In the genomic region with DNA sequence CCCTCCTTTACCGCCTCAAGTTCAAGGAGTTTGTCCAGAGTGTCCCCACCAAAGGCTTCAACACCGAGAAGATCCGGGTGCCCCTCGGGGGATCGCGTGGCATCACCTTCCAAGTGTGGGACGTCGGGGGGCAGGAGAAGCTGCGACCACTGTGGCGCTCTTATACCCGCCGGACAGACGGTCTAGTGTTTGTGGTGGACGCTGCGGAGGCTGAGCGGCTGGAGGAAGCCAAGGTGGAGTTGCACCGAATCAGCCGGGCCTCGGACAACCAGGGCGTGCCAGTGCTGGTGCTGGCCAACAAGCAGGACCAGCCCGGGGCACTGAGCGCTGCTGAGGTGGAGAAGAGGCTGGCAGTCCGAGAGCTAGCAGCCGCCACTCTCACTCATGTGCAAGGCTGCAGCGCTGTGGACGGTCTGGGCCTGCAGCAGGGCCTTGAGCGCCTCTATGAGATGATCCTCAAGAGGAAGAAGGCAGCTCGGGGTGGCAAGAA, we compare ENCODE assay signal across 1 cellular context.
TF ChIP-seq lines count a peak whose summit lies in the region.

No MANE protein-coding gene starts in this region.

TF ChIP-seq in HepG2, 621 proteins besides CTCF, POLR2A, EP300 and RAD21 (continued from another document and continues in another):
- TF ChIP-seq, protein P1, sequence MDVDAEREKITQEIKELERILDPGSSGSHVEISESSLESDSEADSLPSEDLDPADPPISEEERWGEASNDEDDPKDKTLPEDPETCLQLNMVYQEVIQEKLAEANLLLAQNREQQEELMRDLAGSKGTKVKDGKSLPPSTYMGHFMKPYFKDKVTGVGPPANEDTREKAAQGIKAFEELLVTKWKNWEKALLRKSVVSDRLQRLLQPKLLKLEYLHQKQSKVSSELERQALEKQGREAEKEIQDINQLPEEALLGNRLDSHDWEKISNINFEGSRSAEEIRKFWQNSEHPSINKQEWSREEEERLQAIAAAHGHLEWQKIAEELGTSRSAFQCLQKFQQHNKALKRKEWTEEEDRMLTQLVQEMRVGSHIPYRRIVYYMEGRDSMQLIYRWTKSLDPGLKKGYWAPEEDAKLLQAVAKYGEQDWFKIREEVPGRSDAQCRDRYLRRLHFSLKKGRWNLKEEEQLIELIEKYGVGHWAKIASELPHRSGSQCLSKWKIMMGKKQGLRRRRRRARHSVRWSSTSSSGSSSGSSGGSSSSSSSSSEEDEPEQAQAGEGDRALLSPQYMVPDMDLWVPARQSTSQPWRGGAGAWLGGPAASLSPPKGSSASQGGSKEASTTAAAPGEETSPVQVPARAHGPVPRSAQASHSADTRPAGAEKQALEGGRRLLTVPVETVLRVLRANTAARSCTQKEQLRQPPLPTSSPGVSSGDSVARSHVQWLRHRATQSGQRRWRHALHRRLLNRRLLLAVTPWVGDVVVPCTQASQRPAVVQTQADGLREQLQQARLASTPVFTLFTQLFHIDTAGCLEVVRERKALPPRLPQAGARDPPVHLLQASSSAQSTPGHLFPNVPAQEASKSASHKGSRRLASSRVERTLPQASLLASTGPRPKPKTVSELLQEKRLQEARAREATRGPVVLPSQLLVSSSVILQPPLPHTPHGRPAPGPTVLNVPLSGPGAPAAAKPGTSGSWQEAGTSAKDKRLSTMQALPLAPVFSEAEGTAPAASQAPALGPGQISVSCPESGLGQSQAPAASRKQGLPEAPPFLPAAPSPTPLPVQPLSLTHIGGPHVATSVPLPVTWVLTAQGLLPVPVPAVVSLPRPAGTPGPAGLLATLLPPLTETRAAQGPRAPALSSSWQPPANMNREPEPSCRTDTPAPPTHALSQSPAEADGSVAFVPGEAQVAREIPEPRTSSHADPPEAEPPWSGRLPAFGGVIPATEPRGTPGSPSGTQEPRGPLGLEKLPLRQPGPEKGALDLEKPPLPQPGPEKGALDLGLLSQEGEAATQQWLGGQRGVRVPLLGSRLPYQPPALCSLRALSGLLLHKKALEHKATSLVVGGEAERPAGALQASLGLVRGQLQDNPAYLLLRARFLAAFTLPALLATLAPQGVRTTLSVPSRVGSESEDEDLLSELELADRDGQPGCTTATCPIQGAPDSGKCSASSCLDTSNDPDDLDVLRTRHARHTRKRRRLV (CRISPR knock-in tag; IDR thresholded peaks at IDR 0.05): no peak
- TF ChIP-seq ZFP36 (IDR thresholded peaks at IDR 0.05; ENCODE audit: borderline replicate concordance, low read depth, low read length, partially characterized antibody) (no peak), ZNF281 (CRISPR knock-in tag; IDR thresholded peaks at IDR 0.05; ENCODE audit: borderline replicate concordance) (no peak), HNRNPLL (IDR thresholded peaks at IDR 0.05; ENCODE audit: low read depth, low read length, poor library complexity, severe bottlenecking) (peak; percentile 31), ZNF580 (CRISPR knock-in tag; IDR thresholded peaks at IDR 0.05; ENCODE audit: borderline replicate concordance, low read depth) (no peak), TCF7 (IDR thresholded peaks at IDR 0.05; ENCODE audit: low read depth) (no peak), ZNF331 (CRISPR knock-in tag; IDR thresholded peaks at IDR 0.05) (no peak), ZNF383 (CRISPR knock-in tag; IDR thresholded peaks at IDR 0.05; ENCODE audit: borderline replicate concordance) (no peak), TP53 (CRISPR knock-in tag; conservative IDR thresholded peaks at IDR 0.05) (no peak), FOXO1 (CRISPR knock-in tag; IDR thresholded peaks at IDR 0.05) (no peak), ZSCAN20 (CRISPR knock-in tag; IDR thresholded peaks at IDR 0.05; ENCODE audit: borderline replicate concordance) (no peak), DMAP1 (CRISPR knock-in tag; IDR thresholded peaks at IDR 0.05) (no peak), ZNF441 (CRISPR knock-in tag; IDR thresholded peaks at IDR 0.05; ENCODE audit: borderline replicate concordance) (no peak), MTA1 (CRISPR knock-in tag; IDR thresholded peaks at IDR 0.05; ENCODE audit: borderline replicate concordance) (peak; percentile 59; the same call in 1 of the 2 replicates), NFKB2 (CRISPR knock-in tag; IDR thresholded peaks at IDR 0.05; ENCODE audit: borderline replicate concordance) (0 out of 2 replicates have a peak, but pooled peaks have one; percentile 45), IRF1 (CRISPR knock-in tag; IDR thresholded peaks at IDR 0.05; ENCODE audit: low read depth) (no peak), ZNF546 (CRISPR knock-in tag; conservative IDR thresholded peaks at IDR 0.05) (no peak), ZSCAN12 (CRISPR knock-in tag; IDR thresholded peaks at IDR 0.05) (no peak), TMF1 (CRISPR knock-in tag; IDR thresholded peaks at IDR 0.05; ENCODE audit: low read depth) (no peak), ZBTB1 (CRISPR knock-in tag; IDR thresholded peaks at IDR 0.05; ENCODE audit: borderline replicate concordance) (no peak), LBX2 (CRISPR knock-in tag; IDR thresholded peaks at IDR 0.05; ENCODE audit: borderline replicate concordance) (no peak), ZNF484 (CRISPR knock-in tag; IDR thresholded peaks at IDR 0.05; ENCODE audit: borderline replicate concordance, low read depth) (no peak), ELF1 (CRISPR knock-in tag; IDR thresholded peaks at IDR 0.05) (no peak), ZBTB7B (CRISPR knock-in tag; IDR thresholded peaks at IDR 0.05) (no peak), ZNF20 (CRISPR knock-in tag; IDR thresholded peaks at IDR 0.05) (no peak), ZMYM2 (CRISPR knock-in tag; IDR thresholded peaks at IDR 0.05) (no peak), HIVEP1 (CRISPR knock-in tag; IDR thresholded peaks at IDR 0.05) (0 out of 2 replicates have a peak, but pooled peaks have one; percentile 44), RELA (CRISPR knock-in tag; IDR thresholded peaks at IDR 0.05) (no peak), BHLHE40 (IDR thresholded peaks at IDR 0.05; ENCODE audit: low read length) (no peak), TBX2 (CRISPR knock-in tag; IDR thresholded peaks at IDR 0.05; ENCODE audit: borderline replicate concordance) (0 out of 2 replicates have a peak, but pooled peaks have one; percentile 34), FOXC1 (CRISPR knock-in tag; IDR thresholded peaks at IDR 0.05; ENCODE audit: borderline replicate concordance) (no peak), ZNF703 (CRISPR knock-in tag; IDR thresholded peaks at IDR 0.05; ENCODE audit: borderline replicate concordance) (no peak), MED1 (CRISPR knock-in tag; IDR thresholded peaks at IDR 0.05) (no peak)
- TF ChIP-seq, protein P2, sequence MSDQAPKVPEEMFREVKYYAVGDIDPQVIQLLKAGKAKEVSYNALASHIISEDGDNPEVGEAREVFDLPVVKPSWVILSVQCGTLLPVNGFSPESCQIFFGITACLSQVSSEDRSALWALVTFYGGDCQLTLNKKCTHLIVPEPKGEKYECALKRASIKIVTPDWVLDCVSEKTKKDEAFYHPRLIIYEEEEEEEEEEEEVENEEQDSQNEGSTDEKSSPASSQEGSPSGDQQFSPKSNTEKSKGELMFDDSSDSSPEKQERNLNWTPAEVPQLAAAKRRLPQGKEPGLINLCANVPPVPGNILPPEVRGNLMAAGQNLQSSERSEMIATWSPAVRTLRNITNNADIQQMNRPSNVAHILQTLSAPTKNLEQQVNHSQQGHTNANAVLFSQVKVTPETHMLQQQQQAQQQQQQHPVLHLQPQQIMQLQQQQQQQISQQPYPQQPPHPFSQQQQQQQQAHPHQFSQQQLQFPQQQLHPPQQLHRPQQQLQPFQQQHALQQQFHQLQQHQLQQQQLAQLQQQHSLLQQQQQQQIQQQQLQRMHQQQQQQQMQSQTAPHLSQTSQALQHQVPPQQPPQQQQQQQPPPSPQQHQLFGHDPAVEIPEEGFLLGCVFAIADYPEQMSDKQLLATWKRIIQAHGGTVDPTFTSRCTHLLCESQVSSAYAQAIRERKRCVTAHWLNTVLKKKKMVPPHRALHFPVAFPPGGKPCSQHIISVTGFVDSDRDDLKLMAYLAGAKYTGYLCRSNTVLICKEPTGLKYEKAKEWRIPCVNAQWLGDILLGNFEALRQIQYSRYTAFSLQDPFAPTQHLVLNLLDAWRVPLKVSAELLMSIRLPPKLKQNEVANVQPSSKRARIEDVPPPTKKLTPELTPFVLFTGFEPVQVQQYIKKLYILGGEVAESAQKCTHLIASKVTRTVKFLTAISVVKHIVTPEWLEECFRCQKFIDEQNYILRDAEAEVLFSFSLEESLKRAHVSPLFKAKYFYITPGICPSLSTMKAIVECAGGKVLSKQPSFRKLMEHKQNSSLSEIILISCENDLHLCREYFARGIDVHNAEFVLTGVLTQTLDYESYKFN (CRISPR knock-in tag; conservative IDR thresholded peaks at IDR 0.05): no peak
- TF ChIP-seq, protein P3, sequence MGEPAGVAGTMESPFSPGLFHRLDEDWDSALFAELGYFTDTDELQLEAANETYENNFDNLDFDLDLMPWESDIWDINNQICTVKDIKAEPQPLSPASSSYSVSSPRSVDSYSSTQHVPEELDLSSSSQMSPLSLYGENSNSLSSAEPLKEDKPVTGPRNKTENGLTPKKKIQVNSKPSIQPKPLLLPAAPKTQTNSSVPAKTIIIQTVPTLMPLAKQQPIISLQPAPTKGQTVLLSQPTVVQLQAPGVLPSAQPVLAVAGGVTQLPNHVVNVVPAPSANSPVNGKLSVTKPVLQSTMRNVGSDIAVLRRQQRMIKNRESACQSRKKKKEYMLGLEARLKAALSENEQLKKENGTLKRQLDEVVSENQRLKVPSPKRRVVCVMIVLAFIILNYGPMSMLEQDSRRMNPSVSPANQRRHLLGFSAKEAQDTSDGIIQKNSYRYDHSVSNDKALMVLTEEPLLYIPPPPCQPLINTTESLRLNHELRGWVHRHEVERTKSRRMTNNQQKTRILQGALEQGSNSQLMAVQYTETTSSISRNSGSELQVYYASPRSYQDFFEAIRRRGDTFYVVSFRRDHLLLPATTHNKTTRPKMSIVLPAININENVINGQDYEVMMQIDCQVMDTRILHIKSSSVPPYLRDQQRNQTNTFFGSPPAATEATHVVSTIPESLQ (CRISPR knock-in tag; conservative IDR thresholded peaks at IDR 0.05): no peak
- TF ChIP-seq, protein P4, sequence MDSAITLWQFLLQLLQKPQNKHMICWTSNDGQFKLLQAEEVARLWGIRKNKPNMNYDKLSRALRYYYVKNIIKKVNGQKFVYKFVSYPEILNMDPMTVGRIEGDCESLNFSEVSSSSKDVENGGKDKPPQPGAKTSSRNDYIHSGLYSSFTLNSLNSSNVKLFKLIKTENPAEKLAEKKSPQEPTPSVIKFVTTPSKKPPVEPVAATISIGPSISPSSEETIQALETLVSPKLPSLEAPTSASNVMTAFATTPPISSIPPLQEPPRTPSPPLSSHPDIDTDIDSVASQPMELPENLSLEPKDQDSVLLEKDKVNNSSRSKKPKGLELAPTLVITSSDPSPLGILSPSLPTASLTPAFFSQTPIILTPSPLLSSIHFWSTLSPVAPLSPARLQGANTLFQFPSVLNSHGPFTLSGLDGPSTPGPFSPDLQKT (CRISPR knock-in tag; IDR thresholded peaks at IDR 0.05; ENCODE audit: borderline replicate concordance): no peak
- TF ChIP-seq, protein P5, sequence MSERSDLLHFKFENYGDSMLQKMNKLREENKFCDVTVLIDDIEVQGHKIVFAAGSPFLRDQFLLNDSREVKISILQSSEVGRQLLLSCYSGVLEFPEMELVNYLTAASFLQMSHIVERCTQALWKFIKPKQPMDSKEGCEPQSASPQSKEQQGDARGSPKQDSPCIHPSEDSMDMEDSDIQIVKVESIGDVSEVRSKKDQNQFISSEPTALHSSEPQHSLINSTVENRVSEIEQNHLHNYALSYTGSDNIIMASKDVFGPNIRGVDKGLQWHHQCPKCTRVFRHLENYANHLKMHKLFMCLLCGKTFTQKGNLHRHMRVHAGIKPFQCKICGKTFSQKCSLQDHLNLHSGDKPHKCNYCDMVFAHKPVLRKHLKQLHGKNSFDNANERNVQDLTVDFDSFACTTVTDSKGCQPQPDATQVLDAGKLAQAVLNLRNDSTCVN (CRISPR knock-in tag; IDR thresholded peaks at IDR 0.05; ENCODE audit: borderline replicate concordance): no peak
- TF ChIP-seq, protein P6, sequence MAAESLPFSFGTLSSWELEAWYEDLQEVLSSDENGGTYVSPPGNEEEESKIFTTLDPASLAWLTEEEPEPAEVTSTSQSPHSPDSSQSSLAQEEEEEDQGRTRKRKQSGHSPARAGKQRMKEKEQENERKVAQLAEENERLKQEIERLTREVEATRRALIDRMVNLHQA (CRISPR knock-in tag; IDR thresholded peaks at IDR 0.05): no peak
- TF ChIP-seq, protein P7, sequence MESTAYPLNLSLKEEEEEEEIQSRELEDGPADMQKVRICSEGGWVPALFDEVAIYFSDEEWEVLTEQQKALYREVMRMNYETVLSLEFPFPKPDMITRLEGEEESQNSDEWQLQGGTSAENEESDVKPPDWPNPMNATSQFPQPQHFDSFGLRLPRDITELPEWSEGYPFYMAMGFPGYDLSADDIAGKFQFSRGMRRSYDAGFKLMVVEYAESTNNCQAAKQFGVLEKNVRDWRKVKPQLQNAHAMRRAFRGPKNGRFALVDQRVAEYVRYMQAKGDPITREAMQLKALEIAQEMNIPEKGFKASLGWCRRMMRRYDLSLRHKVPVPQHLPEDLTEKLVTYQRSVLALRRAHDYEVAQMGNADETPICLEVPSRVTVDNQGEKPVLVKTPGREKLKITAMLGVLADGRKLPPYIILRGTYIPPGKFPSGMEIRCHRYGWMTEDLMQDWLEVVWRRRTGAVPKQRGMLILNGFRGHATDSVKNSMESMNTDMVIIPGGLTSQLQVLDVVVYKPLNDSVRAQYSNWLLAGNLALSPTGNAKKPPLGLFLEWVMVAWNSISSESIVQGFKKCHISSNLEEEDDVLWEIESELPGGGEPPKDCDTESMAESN (CRISPR knock-in tag; conservative IDR thresholded peaks at IDR 0.05): no peak
